Comparison of ENCODE assay signal across 6 cellular contexts in genomic region chrY:16329135-16329820, GRCh38.
DNase-seq lines count a peak whose midpoint lies in the region; ATAC-seq, FAIRE-seq and TF ChIP-seq lines count a peak whose summit lies in the region.
"Not testable (repeated sequence)": the region's sequence is repeated elsewhere in the genome, so short reads cannot be mapped to it uniquely, and the experiment has no call there.

No MANE protein-coding gene starts in this region.

- not testable (repeated sequence) for H3K4me1 ChIP-seq in RWPE2 (ENCODE audit: insufficient read depth, poor library complexity, severe bottlenecking); body of pancreas; H1 (replicated peaks in 1 of 4; ENCODE audit: control insufficient read depth in 3 of 4, insufficient read depth in 4 of 4, low read length in 3 of 4); foreskin keratinocyte

- not testable (repeated sequence) for H2BK120ac ChIP-seq in H1 (replicated peaks; ENCODE audit: low read depth, low read length)

- not testable (repeated sequence) for H3K4me2 ChIP-seq in H1 (ENCODE audit: insufficient read depth in 1 of 2, low read depth in 2 of 2, low read length in 2 of 2)

- not testable (repeated sequence) for TF ChIP-seq POLR2A in body of pancreas (IDR thresholded peaks at IDR 0.05); H1 (IDR thresholded peaks at IDR 0.05; ENCODE audit: control extremely low read depth in 1 of 2, low read depth in 2 of 2, low read length in 2 of 2)

- not testable (repeated sequence) for H2BK20ac ChIP-seq in H1 (ENCODE audit: low read length)

- FAIRE-seq in G401.6 (lab: Jason Lieb, UNC) (peak; percentile 100), H1 (lab: Jason Lieb, UNC) (peak; percentile 24), islet of Langerhans (lab: Jason Lieb, UNC) (peak; percentile 72)

- H3K9me3 ChIP-seq in RWPE2 (ENCODE audit: severe bottlenecking); body of pancreas; H1 (ENCODE audit: insufficient read depth in 2 of 2, low read depth in 1 of 2, low read length in 1 of 2): not testable (repeated sequence)

- H3K4ac ChIP-seq in H1 (replicated peaks; ENCODE audit: insufficient read length, low read depth, low read length) = not testable (repeated sequence)

- H3K23ac ChIP-seq in H1 (ENCODE audit: insufficient read length) = not testable (repeated sequence)

- not testable (repeated sequence) for H4K8ac ChIP-seq in H1 (ENCODE audit: extremely low read depth, insufficient read depth, low read length)

- H4K91ac ChIP-seq in H1 (replicated peaks; ENCODE audit: insufficient read length, low read length) = not testable (repeated sequence)

- H3K27ac ChIP-seq in RWPE2 (ENCODE audit: poor library complexity, severe bottlenecking); body of pancreas; H1 (ENCODE audit: low read depth, low read length); foreskin keratinocyte: not testable (repeated sequence)

- TF ChIP-seq EP300 in H1 (IDR thresholded peaks at IDR 0.05; ENCODE audit: borderline replicate concordance in 1 of 2, low read depth in 2 of 2, low read length in 2 of 2) = not testable (repeated sequence)

- ATAC-seq in RWPE2 (ENCODE audit: low read depth) (peak; percentile 80), body of pancreas (peak; percentile 53), foreskin keratinocyte (peak; percentile 81)

- not testable (repeated sequence) for H4K20me1 ChIP-seq in H1 (replicated peaks in 1 of 2; ENCODE audit: control insufficient read depth in 1 of 2, insufficient read depth in 2 of 2, low read length in 2 of 2)

- not testable (repeated sequence) for H2BK15ac ChIP-seq in H1 (ENCODE audit: low read length)

- not testable (repeated sequence) for H2BK12ac ChIP-seq in H1 (ENCODE audit: low read depth, low read length)

- not testable (repeated sequence) for H3K4me3 ChIP-seq in RWPE2 (ENCODE audit: severe bottlenecking); body of pancreas; H1 (ENCODE audit: extremely low read depth in 1 of 4, insufficient read depth in 2 of 4, low read depth in 3 of 4, low read length in 4 of 4)

- H3K23me2 ChIP-seq in H1 (ENCODE audit: low read depth, low read length) = not testable (repeated sequence)

- no CpG with 5 or more reads among the region's 8 CpGs for WGBS in body of pancreas, 2 donors
- no CpG with 5 or more reads among the region's 8 CpGs for WGBS in H1 (ENCODE audit: extremely low coverage in 1 of 2, insufficient coverage in 1 of 2, insufficient read length in 1 of 2, insufficient replicate concordance in 2 of 2, low coverage in 1 of 2, low lambda C conversion rate in 2 of 2, missing lambda C conversion rate in 1 of 2), 2 experiments

- H2BK5ac ChIP-seq in H1 (ENCODE audit: low read depth, low read length) = not testable (repeated sequence)

- H3K14ac ChIP-seq in H1 (ENCODE audit: insufficient read length) = not testable (repeated sequence)

- H3K18ac ChIP-seq in H1 (ENCODE audit: extremely low read depth, low read length) = not testable (repeated sequence)

- H3K27me3 ChIP-seq in RWPE2 (ENCODE audit: insufficient read depth, poor library complexity, severe bottlenecking); body of pancreas; H1 (replicated peaks in 1 of 4; ENCODE audit: control insufficient read depth in 3 of 4, extremely low read depth in 1 of 4, insufficient read depth in 3 of 4, low read length in 3 of 4); foreskin keratinocyte: not testable (repeated sequence)

- POLR2A ChIA-PET in H1 (lab: Charles Lee; ENCODE audit: partially characterized antibody) = not testable (repeated sequence)

- DNase-seq in RWPE2 (ENCODE audit: low spot score); body of pancreas; H1 (ENCODE audit: low read depth in 1 of 2, low spot score in 2 of 2); foreskin keratinocyte: not testable (repeated sequence)

- H3K9ac ChIP-seq in H1 (replicated peaks in 1 of 4; ENCODE audit: extremely low read depth in 1 of 4, low read depth in 3 of 4, low read length in 3 of 4) = not testable (repeated sequence)

- not testable (repeated sequence) for H2AFZ ChIP-seq in H1 (ENCODE audit: low read length)

- intact Hi-C loops in body of pancreas (cut with DNase I) = not testable (repeated sequence)

- H3K36me3 ChIP-seq in RWPE2 (ENCODE audit: low read depth); body of pancreas (replicated peaks in 1 of 2; ENCODE audit: insufficient read depth in 1 of 2, low read depth in 2 of 2); H1 (ENCODE audit: control insufficient read depth in 2 of 4, insufficient read depth in 4 of 4, low read length in 3 of 4): not testable (repeated sequence)

- not testable (repeated sequence) for TF ChIP-seq CTCF in RWPE2 (IDR thresholded peaks at IDR 0.05; ENCODE audit: poor library complexity, severe bottlenecking); body of pancreas (IDR thresholded peaks at IDR 0.05); H1 (IDR thresholded peaks at IDR 0.05; ENCODE audit: control extremely low read depth in 1 of 3, insufficient read depth in 1 of 3, low read depth in 1 of 3, low read length in 3 of 3); foreskin keratinocyte (conservative IDR thresholded peaks at IDR 0.05)

- H4K5ac ChIP-seq in H1 (ENCODE audit: insufficient read length, low read depth, low read length) = not testable (repeated sequence)

- not testable (repeated sequence) for H3K56ac ChIP-seq in H1 (replicated peaks; ENCODE audit: insufficient read length, low read depth, low read length)

- not testable (repeated sequence) for H2AK5ac ChIP-seq in H1 (ENCODE audit: low read depth, low read length)

- not testable (repeated sequence) for H3K79me1 ChIP-seq in H1 (ENCODE audit: low read depth, low read length)

- not testable (repeated sequence) for H3K79me2 ChIP-seq in H1 (ENCODE audit: control insufficient read depth in 1 of 2, insufficient read depth in 2 of 2, low read length in 2 of 2)

- CTCF ChIA-PET in H1 (lab: Charles Lee; ENCODE audit: partially characterized antibody) = not testable (repeated sequence)

- TF ChIP-seq RAD21 in H1 (IDR thresholded peaks at IDR 0.05 in 1 of 2, conservative IDR thresholded peaks at IDR 0.05 in 1 of 2; ENCODE audit: low read depth in 2 of 2, low read length in 2 of 2) = not testable (repeated sequence)
